In genomic region chr19:5905072-5905778, GRCh38 we compare ENCODE assay signal across 8 cellular contexts. TPM values are rescaled to one million over a fixed set of nuclear protein-coding genes. Genes with fewer than 3 reads are reported as not detected.
DNase-seq lines count a peak whose midpoint lies in the region; ATAC-seq, FAIRE-seq and TF ChIP-seq lines count a peak whose summit lies in the region.

No MANE protein-coding gene starts in this region.

- H3K4me1 ChIP-seq in gastroesophageal sphincter (peaks cover 0 to 50% (median 22%) of the 10 kb centered on the region in 3 donors), small intestine (ENCODE audit: control insufficient read depth in 2 of 2, insufficient read depth in 1 of 2, low read depth in 1 of 2, low read length in 1 of 2) (peaks cover 0 to 3% of the 10 kb centered on the region in 2 donors)

- H3K36me3 Mint-ChIP-seq in T-helper 17 cell (ENCODE audit: low read depth): peaks cover 2% of the 10 kb centered on the region

- FAIRE-seq in small intestine (lab: Jason Lieb, UNC): no peak

- peaks cover 30% of the 10 kb centered on the region for H3K4me1 Mint-ChIP-seq in T-helper 17 cell

- H3K27ac Mint-ChIP-seq in T-helper 17 cell: peak overlapping the region; percentile 2

- peak overlapping the region; percentile 97 for H3K4me3 Mint-ChIP-seq in T-helper 17 cell

- no peak for TF ChIP-seq CTCF in gastroesophageal sphincter (IDR thresholded peaks at IDR 0.05)

- H3K27ac ChIP-seq in gastroesophageal sphincter: peak overlapping the region; percentile 62 to 94 (median 88)
- peak overlapping the region; percentile 61 to 89 for H3K27ac ChIP-seq in small intestine (ENCODE audit: low read depth in 1 of 2, low read length in 1 of 2)

- DNase-seq in H7 (no peak), T-helper 17 cell (no peak), small intestine (no peak), midbrain (lab: John Stamatoyannopoulos, UW) (no peak), NCI-H2196 treated with DMSO at 0.1 percent for 48 hours (lab: John Stamatoyannopoulos, UW; ENCODE audit: unreplicated experiment) (no peak)
- DNase-seq in stimulated activated CD4-positive, alpha-beta T cell treated with anti-CD3 and anti-CD28 coated beads, Interleukin-4, amount 100 ng/mL, for 1 hour: no peak

- H3K27me3 ChIP-seq in H7 (ENCODE audit: control insufficient read depth, insufficient read depth, low read length) (no peaks in the 10 kb centered on the region), gastroesophageal sphincter (no peaks in the 10 kb centered on the region), small intestine (ENCODE audit: control insufficient read depth in 2 of 2, insufficient read depth in 2 of 2, low read length in 2 of 2) (no peaks in the 10 kb centered on the region)

- 45 to 56% methylated on average over 4 to 24 of the region's 34 CpGs for WGBS in gastroesophageal sphincter (ENCODE audit: low coverage in 1 of 2), 2 donors
- 36 to 42% (median 38%) methylated on average over 34 of the region's 34 CpGs for WGBS in small intestine, 3 donors

- H3K36me3 ChIP-seq in H7 (replicated peaks; ENCODE audit: control insufficient read depth, insufficient read depth, low read length): peaks cover 1% of the 10 kb centered on the region
- H3K36me3 ChIP-seq in gastroesophageal sphincter: peaks cover 0 to 40% of the 10 kb centered on the region in 2 donors
- H3K36me3 ChIP-seq in small intestine (ENCODE audit: control insufficient read depth in 2 of 2, insufficient read depth in 2 of 2, low read length in 2 of 2): peaks cover 4 to 6% of the 10 kb centered on the region in 2 donors

- ATAC-seq in T-helper 17 cell (no peak), gastroesophageal sphincter (no peak), GM19328 (IDR thresholded peaks at IDR 0.05; ENCODE audit: unreplicated experiment) (no peak)

- no peak for TF ChIP-seq EP300 in gastroesophageal sphincter (IDR thresholded peaks at IDR 0.05)

- no peaks in the 10 kb centered on the region for H3K27me3 Mint-ChIP-seq in T-helper 17 cell

- H3K4me3 ChIP-seq in H7 (ENCODE audit: insufficient read depth, low read depth, low read length): peak overlapping the region; percentile 64
- peak overlapping the region; percentile 73 to 75 for H3K4me3 ChIP-seq in gastroesophageal sphincter
- peak overlapping the region; percentile 70 to 91 for H3K4me3 ChIP-seq in small intestine (ENCODE audit: low read depth in 1 of 2, low read length in 2 of 2)

- TF ChIP-seq POLR2A in gastroesophageal sphincter (IDR thresholded peaks at IDR 0.05): no peak

- no peaks in the 10 kb centered on the region for H3K9me3 ChIP-seq in T-helper 17 cell (ENCODE audit: control insufficient read depth, low read length, poor library complexity, severe bottlenecking)
- no peaks in the 10 kb centered on the region for H3K9me3 ChIP-seq in gastroesophageal sphincter
- no peaks in the 10 kb centered on the region for H3K9me3 ChIP-seq in small intestine (ENCODE audit: control insufficient read depth, low read depth)

RNA-seq across cellular contexts. Expression of gene VMAC, which starts 0.6 kb away (rescaled TPM):
- total RNA-seq in H7 (2014; rRNA removed; shearing (Covaris generic)): 2.1 and 3.5 TPM in 2 replicates
- total RNA-seq in T-helper 17 cell (10 to 100 TPM; 24.6 TPM), gastroesophageal sphincter (1 to 10 TPM; 5.0 to 9.3 (median 8.0) TPM)
- 1 to 10 TPM; 1.1 to 3.3 (median 2.2) TPM for polyA plus RNA-seq in small intestine

RNA-seq across cellular contexts. Expression of gene NDUFA11, which starts 1.6 kb away (rescaled TPM):
- 181 and 244 TPM in 2 replicates for total RNA-seq in H7 (2014; rRNA removed; shearing (Covaris generic))
- total RNA-seq in T-helper 17 cell (100 to 1,000 TPM; 102 to 108 TPM), gastroesophageal sphincter (100 to 1,000 TPM; 244 to 299 (median 265) TPM)
- 100 to 1,000 TPM; 428 to 576 (median 523) TPM for polyA plus RNA-seq in small intestine

RNA-seq across cellular contexts. Expression of gene CAPS, which starts 8.8 kb away (rescaled TPM):
- total RNA-seq in H7 (2014; rRNA removed; shearing (Covaris generic)): 2.2 and 2.7 TPM in 2 replicates
- total RNA-seq in T-helper 17 cell: 10 to 100 TPM; 41.0 to 47.1 TPM
- total RNA-seq in gastroesophageal sphincter: 10 to 100 TPM in 3 of 4 donors, 1 to 10 TPM in 1; 10.0 to 19.6 (median 15.2) TPM
- polyA plus RNA-seq in small intestine: 10 to 100 TPM in 2 of 3 donors, 1 to 10 TPM in 1; 8.7 to 22.7 (median 13.2) TPM

RNA-seq across cellular contexts. Expression of gene FUT5, which starts 34.9 kb away (rescaled TPM):
- total RNA-seq in H7 (2014; rRNA removed; shearing (Covaris generic)): 0.18 TPM in 1 of 2 replicates, not detected in the other
- total RNA-seq in T-helper 17 cell (1 to 10 TPM; 2.2 to 3.7 TPM), gastroesophageal sphincter (not detected)
- not detected for polyA plus RNA-seq in small intestine

RNA-seq across cellular contexts. Expression of gene FUT3, which starts 54.0 kb away (rescaled TPM):
- not detected in 2 replicates for total RNA-seq in H7 (2014; rRNA removed; shearing (Covaris generic))
- total RNA-seq in T-helper 17 cell (under 1 TPM in 1 of 2 donors, not detected in 1; 0.50 TPM), gastroesophageal sphincter (1 to 10 TPM in 2 of 4 donors, under 1 TPM in 1, not detected in 1; 0.12 to 4.8 (median 4.5) TPM)
- 100 to 1,000 TPM in 1 of 3 donors, 10 to 100 TPM in 2; 47.0 to 114 (median 50.1) TPM for polyA plus RNA-seq in small intestine
